ENCODE assay signal across 8 cellular contexts in the genomic region with DNA sequence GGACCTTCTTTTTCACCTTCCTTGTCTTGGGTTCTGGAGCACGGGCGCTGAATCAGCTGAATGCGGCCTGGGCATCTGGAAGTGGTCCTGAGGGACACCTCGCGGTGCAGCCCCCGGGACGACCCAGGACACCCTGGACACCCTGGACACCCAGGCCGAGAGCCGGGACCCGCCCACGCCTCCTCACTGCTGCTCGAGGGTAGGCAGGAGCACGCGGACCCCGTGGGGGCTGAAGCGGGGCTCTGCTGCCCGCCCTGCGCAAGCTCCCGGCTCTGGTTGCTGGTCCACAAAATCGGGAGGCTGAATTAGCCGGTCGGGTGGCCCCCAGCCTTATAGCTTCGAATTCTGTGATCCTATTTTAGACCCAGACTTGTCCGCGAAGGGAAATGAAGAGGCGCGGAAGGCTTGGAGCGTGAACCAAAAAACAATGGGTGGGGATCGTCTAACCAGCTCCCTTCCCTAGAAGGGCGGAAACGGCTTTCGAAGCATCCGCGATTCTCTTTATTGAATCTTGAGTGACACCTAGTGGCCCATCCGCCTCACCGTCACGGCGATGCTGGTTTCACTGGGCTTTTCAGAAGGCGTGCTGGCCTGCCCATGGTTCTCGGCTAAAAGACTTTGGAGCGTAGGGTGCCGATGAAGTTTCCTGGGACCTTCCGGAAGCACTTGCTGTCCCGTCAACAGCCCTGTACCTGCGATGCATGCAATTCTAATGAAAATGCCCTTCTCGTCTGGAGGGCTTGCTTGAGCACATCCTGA. TPM values are rescaled to one million over a fixed set of nuclear protein-coding genes. Genes with fewer than 3 reads are reported as not detected.
DNase-seq lines count a peak whose midpoint lies in the region; ATAC-seq and TF ChIP-seq lines count a peak whose summit lies in the region.

No MANE protein-coding gene starts in this region.

- TF ChIP-seq CTCF in GM12874 (IDR thresholded peaks at IDR 0.05; ENCODE audit: insufficient read depth, low read depth, low read length) (peak; percentile 75), adrenal gland (IDR thresholded peaks at IDR 0.05) (peak; percentile 63 to 90 (median 76)), left ventricle myocardium inferior (IDR thresholded peaks at IDR 0.05; ENCODE audit: borderline replicate concordance) (peak; percentile 88), progenitor cell of endocrine pancreas (IDR thresholded peaks at IDR 0.05; ENCODE audit: unreplicated experiment) (peak; percentile 86), upper lobe of right lung (IDR thresholded peaks at IDR 0.05) (peak; percentile 84)

- H3K27me3 ChIP-seq in adrenal gland (no peaks in the 10 kb centered on the region), left ventricle myocardium inferior (ENCODE audit: low read depth) (peaks cover 23% of the 10 kb centered on the region), upper lobe of right lung (no peaks in the 10 kb centered on the region)

- H3K9me3 ChIP-seq in adrenal gland (replicated peaks in 1 of 3), result no peaks in the 10 kb centered on the region
- H3K9me3 ChIP-seq in left ventricle myocardium inferior (replicated peaks), result no peaks in the 10 kb centered on the region
- H3K9me3 ChIP-seq in upper lobe of right lung, result no peaks in the 10 kb centered on the region

- H3K36me3 ChIP-seq in adrenal gland (replicated peaks in 1 of 2), result no peaks in the 10 kb centered on the region
- no peaks in the 10 kb centered on the region for H3K36me3 ChIP-seq in left ventricle myocardium inferior
- H3K36me3 ChIP-seq in upper lobe of right lung, result no peaks in the 10 kb centered on the region

- H3K36me3 Mint-ChIP-seq in T-cell (no peaks in the 10 kb centered on the region), progenitor cell of endocrine pancreas (ENCODE audit: insufficient read depth) (no peaks in the 10 kb centered on the region)

- peak overlapping the region in 3 of 4 donors; percentile 35 to 66 (median 36) for H3K4me3 ChIP-seq in adrenal gland
- H3K4me3 ChIP-seq in left ventricle myocardium inferior, result peak overlapping the region; percentile 75
- H3K4me3 ChIP-seq in upper lobe of right lung, result peak overlapping the region; percentile 62

- H3K4me3 Mint-ChIP-seq in T-cell, result peak overlapping the region; percentile 81 to 85 (median 85)
- H3K4me3 Mint-ChIP-seq in progenitor cell of endocrine pancreas (ENCODE audit: low read depth), result peak overlapping the region; percentile 81

- CTCF ChIA-PET in T-cell (lab: Charles Lee), result interaction anchor here (0.5 to 7.2 kb wide), 90 partner anchors 9 to 1318 kb away, joined by 3 to 294 read pairs (median 4); a partner anchor contains a TSS

- H3K4me1 Mint-ChIP-seq in T-cell (peaks cover 16 to 27% (median 21%) of the 10 kb centered on the region in 3 donors), progenitor cell of endocrine pancreas (ENCODE audit: low read depth) (peaks cover 4% of the 10 kb centered on the region)

- ATAC-seq in HG02852 (IDR thresholded peaks at IDR 0.05; ENCODE audit: unreplicated experiment) (peak; percentile 87), T-cell (replicated peaks in 1 of 4) (peak; percentile 83 to 86 (median 85)), upper lobe of right lung (peak; percentile 94)

- intact Hi-C loops in adrenal gland (cut with DNase I) (loop anchor here (5.0 to 10.0 kb wide), 5 partner anchors 347 to 600 kb away; no protein-coding TSS in a partner anchor), left ventricle myocardium inferior (cut with micrococcal nuclease) (loop anchor here (2.0 to 10.0 kb wide), 3 partner anchors 337 to 597 kb away; no protein-coding TSS in a partner anchor), upper lobe of right lung (cut with DNase I) (loop anchor here (5.0 kb wide), 1 partner anchor 600 kb away; no protein-coding TSS in a partner anchor)

- H3K27me3 Mint-ChIP-seq in T-cell (peaks cover 9 to 19% of the 10 kb centered on the region in 2 donors), progenitor cell of endocrine pancreas (peaks cover 58% of the 10 kb centered on the region)

- WGBS in adrenal gland, 4 donors, result 1 to 4% (median 3%) methylated on average over 18 to 46 of the region's 46 CpGs

- H3K9me3 Mint-ChIP-seq in T-cell (no peaks in the 10 kb centered on the region), progenitor cell of endocrine pancreas (ENCODE audit: low read depth) (no peaks in the 10 kb centered on the region)

- POLR2A ChIA-PET in T-cell (lab: Charles Lee), result interaction anchor here (0.6 to 0.7 kb wide), 4 partner anchors 25 to 1053 kb away, joined by 3 to 4 read pairs (median 3); no protein-coding TSS in a partner anchor

- DNase-seq in NCI-H1436 (lab: John Stamatoyannopoulos, UW) (peak; percentile 80), T-cell (peak; percentile 67 to 87 (median 79)), adrenal gland (peak; percentile 82 to 96 (median 90)), left ventricle myocardium inferior (peak; percentile 84), progenitor cell of endocrine pancreas (ENCODE audit: low spot score, unreplicated experiment) (peak; percentile 67), upper lobe of right lung (peak; percentile 89)

- no peak for TF ChIP-seq POLR2A in adrenal gland (IDR thresholded peaks at IDR 0.05)

- peak overlapping the region; percentile 53 to 66 for H3K27ac Mint-ChIP-seq in T-cell
- no peak overlapping the region for H3K27ac Mint-ChIP-seq in progenitor cell of endocrine pancreas

- H3K4me1 ChIP-seq in adrenal gland (replicated peaks in 1 of 2) (peaks cover 6 to 20% of the 10 kb centered on the region in 2 donors), left ventricle myocardium inferior (peaks cover 15% of the 10 kb centered on the region), upper lobe of right lung (peaks cover 5% of the 10 kb centered on the region)

- H3K27ac ChIP-seq in adrenal gland (peak overlapping the region in 3 of 5 donors; percentile 15 to 30 (median 18)), left ventricle myocardium inferior (replicated peaks) (peak overlapping the region; percentile 63), upper lobe of right lung (no peak overlapping the region)

RNA-seq across cellular contexts. Expression of a gene that starts 46.3 kb away (rescaled TPM):
- 10 to 100 TPM; 12.9 to 23.9 (median 19.2) TPM for total RNA-seq in T-cell
- total RNA-seq in adrenal gland, result 10 to 100 TPM; 10.5 to 23.4 (median 13.2) TPM
- polyA plus RNA-seq in adrenal gland, result 10 to 100 TPM in 1 of 3 donors, 1 to 10 TPM in 2; 2.5 to 16.9 (median 4.3) TPM
- 2.5 TPM for total RNA-seq in left ventricle myocardium inferior
- 25.4 and 25.7 TPM in 2 replicates for total RNA-seq in progenitor cell of endocrine pancreas
- 15.7 TPM for total RNA-seq in upper lobe of right lung
